Comparison of ENCODE assay signal across 8 cellular contexts in genomic region chr3:63961891-63962290, GRCh38. TPM values are rescaled to one million over a fixed set of nuclear protein-coding genes. Genes with fewer than 3 reads are reported as not detected.
DNase-seq lines count a peak whose midpoint lies in the region; ATAC-seq and TF ChIP-seq lines count a peak whose summit lies in the region.

No MANE protein-coding gene starts in this region.

- no peaks in the 10 kb centered on the region for H3K9me3 Mint-ChIP-seq in Calu3 (ENCODE audit: low read depth, unreplicated experiment)

- peaks cover 13% of the 10 kb centered on the region for H3K4me1 Mint-ChIP-seq in Calu3 (ENCODE audit: low read depth, unreplicated experiment)

- H3K36me3 Mint-ChIP-seq in Calu3 (ENCODE audit: insufficient read depth, unreplicated experiment) = peaks cover 9% of the 10 kb centered on the region

- H3K4me3 Mint-ChIP-seq in Calu3 (ENCODE audit: low read depth, unreplicated experiment) = no peak overlapping the region

- DNase-seq in COLO829 (ENCODE audit: low spot score) (peak; percentile 40), NCI-H526 treated with DMSO at 0.1 percent for 48 hours (lab: John Stamatoyannopoulos, UW) (peak; percentile 59), cerebellum (ENCODE audit: low spot score) (peak; percentile 65), myocyte (ENCODE audit: low read depth) (peak; percentile 42), Calu3 (no peak)
- DNase-seq in stimulated activated naive CD4-positive, alpha-beta T cell treated with Interleukin-2 at 50 U/mL for 16 hours (lab: John Stamatoyannopoulos, UW) = no peak

- CTCF ChIA-PET in Calu3 (lab: Charles Lee) = interaction anchor here (0.8 to 1.9 kb wide), 3 partner anchors 15 to 30 kb away, joined by 3 to 7 read pairs (median 4); no protein-coding TSS in a partner anchor

- ATAC-seq in GM18868 (IDR thresholded peaks at IDR 0.05; ENCODE audit: unreplicated experiment) (peak; percentile 94), HG03039 (IDR thresholded peaks at IDR 0.05; ENCODE audit: unreplicated experiment) (peak; percentile 77)

- no peak overlapping the region for H3K27ac Mint-ChIP-seq in Calu3 (ENCODE audit: unreplicated experiment)

- TF ChIP-seq CTCF in Calu3 (IDR thresholded peaks at IDR 0.05; ENCODE audit: unreplicated experiment) = no peak

- H3K27me3 Mint-ChIP-seq in Calu3 (ENCODE audit: unreplicated experiment) = no peaks in the 10 kb centered on the region

- intact Hi-C loops in Calu3 (cut with micrococcal nuclease; ENCODE audit: unreplicated experiment) = loop anchor here (2.0 to 10.0 kb wide), 3 partner anchors 31 to 97 kb away; partner anchors contain the start of genes ATXN7, SCAANT1 and THOC7

- BruUV-seq in Calu3 (replicated peaks; lab: Mats Ljungman, UMichigan) = no TSS peak

RNA-seq across cellular contexts. Expression of gene SCAANT1, which starts 49.7 kb away (rescaled TPM):
- total RNA-seq in cerebellum (not detected), myocyte (not detected in 2 replicates), Calu3 (2022) (not detected in 2 replicates)
- 0.66 TPM for polyA plus RNA-seq in myocyte (2012)

Comparison
In these comparisons a context has a peak if more than half of its experiments do, and no peak if none do; other contexts are left out.
1. DNase-seq: peak in COLO829 (single experiment), NCI-H526 treated with DMSO at 0.1 percent for 48 hours (single experiment), cerebellum (single experiment) and myocyte (single experiment); none in stimulated activated naive CD4-positive, alpha-beta T cell treated with Interleukin-2 at 50 U/mL for 16 hours (single experiment) and Calu3 (single experiment).